17 cellular contexts compared by ENCODE assay signal in the genomic region with DNA sequence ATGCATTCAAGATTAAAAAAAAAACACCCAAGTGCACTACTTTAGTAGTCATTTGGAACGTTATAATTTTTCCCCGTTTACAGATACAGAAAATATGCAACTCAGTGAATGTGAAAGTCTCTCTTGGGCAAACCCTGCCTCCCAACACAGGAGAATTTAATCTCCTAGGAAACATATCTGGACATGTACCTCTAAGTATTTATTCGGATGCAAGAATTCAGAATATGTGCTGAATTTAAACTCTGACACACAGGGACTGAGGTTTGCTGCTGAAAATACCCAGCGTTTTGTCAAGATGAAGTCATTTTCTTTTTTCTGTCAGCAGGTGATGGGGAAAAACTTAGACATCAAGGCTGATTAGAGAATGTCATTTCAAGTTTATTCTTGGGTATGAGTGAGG.
DNase-seq lines count a peak whose midpoint lies in the region; TF ChIP-seq lines count a peak whose summit lies in the region.
"Had no signal": no experiment of that assay in that cellular context is flagged by ENCODE, and none has a peak within 500 bp of the region (broad histone marks: within the 10 kb centered on the region; RNA-seq: fewer than 3 reads in every experiment).

No MANE protein-coding gene starts in this region.

- H3K36me3 Mint-ChIP-seq in activated CD4-positive, alpha-beta T cell treated with anti-CD3 and anti-CD28 coated beads, Interleukin-2, amount 10 ng/mL, durations not matched to agents 7 days and 5 days (ENCODE audit: low read depth) = no peaks in the 10 kb centered on the region
- H3K36me3 Mint-ChIP-seq: memory B cell; natural killer cell treated with Interleukin-12 subunit alpha and Interleukin-12 subunit beta and Interleukin-15 and Interleukin-18, amount 100 ng/mL, for 72 hours; T-cell had no signal

- H3K36me3 ChIP-seq in osteoblast (ENCODE audit: insufficient read depth, low read length) = no peaks in the 10 kb centered on the region
- H3K36me3 ChIP-seq: adrenal gland had no signal

- no peak for TF ChIP-seq CTCF in RWPE1 (conservative IDR thresholded peaks at IDR 0.05; ENCODE audit: low read depth)
- no peak for TF ChIP-seq CTCF in osteoblast (IDR thresholded peaks at IDR 0.05; ENCODE audit: extremely low read depth, low read depth, low read length)

- H4K20me1 ChIP-seq in osteoblast (ENCODE audit: insufficient read depth, low read length) = no peaks in the 10 kb centered on the region

- peaks cover 20% of the 10 kb centered on the region for H3K27me3 Mint-ChIP-seq in activated CD4-positive, alpha-beta T cell treated with anti-CD3 and anti-CD28 coated beads, Interleukin-2, amount 10 ng/mL, durations not matched to agents 7 days and 5 days

- CTCF ChIA-PET in RWPE1 (lab: Yijun Ruan, JAX) = no interaction called here
- CTCF ChIA-PET in activated CD4-positive, alpha-beta T cell treated with anti-CD3 and anti-CD28 coated beads, Interleukin-2, amount 10 ng/mL, durations not matched to agents 7 days and 5 days (lab: Charles Lee) = no interaction called here

- no peak overlapping the region for H2AFZ ChIP-seq in osteoblast (ENCODE audit: low read length)

- H3K9me3 Mint-ChIP-seq in activated CD4-positive, alpha-beta T cell treated with anti-CD3 and anti-CD28 coated beads, Interleukin-2, amount 10 ng/mL, durations not matched to agents 7 days and 5 days = no peaks in the 10 kb centered on the region
- H3K9me3 Mint-ChIP-seq: memory B cell; natural killer cell treated with Interleukin-12 subunit alpha and Interleukin-12 subunit beta and Interleukin-15 and Interleukin-18, amount 100 ng/mL, for 72 hours; T-cell had no signal

- H3K4me1 Mint-ChIP-seq in activated CD4-positive, alpha-beta T cell treated with anti-CD3 and anti-CD28 coated beads, Interleukin-2, amount 10 ng/mL, durations not matched to agents 7 days and 5 days = no peaks in the 10 kb centered on the region
- H3K4me1 Mint-ChIP-seq: activated CD4-positive, alpha-beta T cell treated with anti-CD3 and anti-CD28 coated beads for 36 hours; T-cell had no signal

- no peaks in the 10 kb centered on the region for H3K9me3 ChIP-seq in osteoblast (ENCODE audit: low read depth, low read length)
- H3K9me3 ChIP-seq: adrenal gland had no signal

- H3K27ac Mint-ChIP-seq in activated CD4-positive, alpha-beta T cell treated with anti-CD3 and anti-CD28 coated beads, Interleukin-2, amount 10 ng/mL, durations not matched to agents 7 days and 5 days = no peak overlapping the region
- H3K27ac Mint-ChIP-seq: activated CD4-positive, alpha-beta T cell treated with anti-CD3 and anti-CD28 coated beads for 36 hours; memory B cell; natural killer cell treated with Interleukin-12 subunit alpha and Interleukin-12 subunit beta and Interleukin-15 and Interleukin-18, amount 100 ng/mL, for 72 hours; T-cell had no signal

- no peak overlapping the region for H3K4me2 ChIP-seq in osteoblast (ENCODE audit: insufficient read depth, low read length)
- H3K4me2 ChIP-seq: KMS-11 had no signal

- peaks cover 19% of the 10 kb centered on the region for H3K4me1 ChIP-seq in osteoblast (ENCODE audit: insufficient read depth, low read length)
- H3K4me1 ChIP-seq: adrenal gland had no signal

- DNase-seq in EH (ENCODE audit: low read depth) (peak; percentile 58), RWPE1 (ENCODE audit: low spot score) (no peak), epithelial cell of prostate (ENCODE audit: low read depth, low spot score) (no peak), osteoblast (ENCODE audit: insufficient read length, low spot score, missing footprints) (peak; percentile 43), activated gamma-delta T cell (lab: John Stamatoyannopoulos, UW) (no peak), epidermal melanocyte (ENCODE audit: insufficient read length, low spot score) (no peak)
- no peak for DNase-seq in activated CD4-positive, alpha-beta T cell treated with anti-CD3 and anti-CD28 coated beads, Interleukin-2, amount 10 ng/mL, durations not matched to agents 7 days and 5 days
- DNase-seq: activated CD4-positive, alpha-beta T cell treated with anti-CD3 and anti-CD28 coated beads for 36 hours; adrenal gland; DMS79; hypothalamus; NCI-H1048; NCI-H2081; T-cell had no signal

- POLR2A ChIA-PET in RWPE1 (lab: Yijun Ruan, JAX; ENCODE audit: low non-redundant PET) = no interaction called here
- POLR2A ChIA-PET in activated CD4-positive, alpha-beta T cell treated with anti-CD3 and anti-CD28 coated beads, Interleukin-2, amount 10 ng/mL, durations not matched to agents 7 days and 5 days (lab: Charles Lee) = no interaction called here

- H3K27ac ChIP-seq in RWPE1 (peak overlapping the region; percentile 83), epithelial cell of prostate (peak overlapping the region; percentile 37), osteoblast (ENCODE audit: low read depth, low read length) (peak overlapping the region; percentile 3)
- H3K27ac ChIP-seq: adrenal gland, KMS-11 had no signal

- H3K27me3 ChIP-seq in osteoblast (ENCODE audit: insufficient read depth, low read length) = peaks cover 21% of the 10 kb centered on the region
- H3K27me3 ChIP-seq: adrenal gland had no signal

- no peaks in the 10 kb centered on the region for H3K79me2 ChIP-seq in osteoblast (ENCODE audit: insufficient read depth, low read length)

- no peak overlapping the region for H3K4me3 Mint-ChIP-seq in activated CD4-positive, alpha-beta T cell treated with anti-CD3 and anti-CD28 coated beads, Interleukin-2, amount 10 ng/mL, durations not matched to agents 7 days and 5 days
- H3K4me3 Mint-ChIP-seq: activated CD4-positive, alpha-beta T cell treated with anti-CD3 and anti-CD28 coated beads for 36 hours; memory B cell; natural killer cell treated with Interleukin-12 subunit alpha and Interleukin-12 subunit beta and Interleukin-15 and Interleukin-18, amount 100 ng/mL, for 72 hours; T-cell had no signal

- H3K4me3 ChIP-seq in osteoblast (ENCODE audit: insufficient read depth, low read length) = no peak overlapping the region
- H3K4me3 ChIP-seq: adrenal gland had no signal

Comparison
In these comparisons a context has a peak if more than half of its experiments do, and no peak if none do; other contexts are left out.
1. DNase-seq: peak in EH (single experiment) and osteoblast (single experiment); none in RWPE1 (single experiment), epithelial cell of prostate (single experiment), activated gamma-delta T cell (single experiment), activated CD4-positive, alpha-beta T cell treated with anti-CD3 and anti-CD28 coated beads, Interleukin-2, amount 10 ng/mL, durations not matched to agents 7 days and 5 days (single experiment) and epidermal melanocyte (single experiment).
2. H3K27ac ChIP-seq: peak in every context shown above with its lines; median percentile 83 in RWPE1; 37 in epithelial cell of prostate; 3 in osteoblast.